Comparison of ENCODE assay signal across 12 cellular contexts in the genomic region with DNA sequence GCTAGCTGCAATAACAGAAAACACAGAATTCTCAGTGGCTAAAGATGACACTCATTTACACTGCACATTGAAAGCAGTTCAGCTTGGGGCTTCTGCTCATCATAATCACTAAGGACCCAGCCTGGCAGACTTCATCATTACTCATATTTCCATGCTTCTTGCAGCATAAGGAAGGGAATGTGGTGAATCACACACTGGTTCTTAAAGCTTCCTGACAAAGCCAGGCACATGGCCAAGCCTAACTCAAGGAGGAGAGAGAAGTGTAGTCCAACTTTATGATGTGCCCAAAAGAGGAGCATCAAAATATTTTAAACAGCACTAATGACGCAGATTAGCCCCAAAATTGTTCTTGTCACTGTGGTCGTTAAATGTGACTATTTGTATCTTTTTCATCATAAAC.
A peak's percentile ranks its signal among the peaks of the same experiment; 100 is the strongest.
DNase-seq lines count a peak whose midpoint lies in the region; ATAC-seq and TF ChIP-seq lines count a peak whose summit lies in the region.
"Had no signal": no experiment of that assay in that cellular context is flagged by ENCODE, and none has a peak within 500 bp of the region (broad histone marks: within the 10 kb centered on the region; RNA-seq: fewer than 3 reads in every experiment).

No MANE protein-coding gene starts in this region.

- peak overlapping the region; percentile 80 for H3K27ac Mint-ChIP-seq in chondrocyte (ENCODE audit: unreplicated experiment)
- H3K27ac Mint-ChIP-seq in activated T-helper 1 cell treated with anti-CD3 and anti-CD28 coated beads, Interleukin-12 subunit alpha, Interleukin-12 subunit beta, Interleukin-2, Interleukin-4 antibody, amounts not matched to agents 30 ng/mL and 10 ng/mL and 1 ng/mL, durations not matched to agents 14 hours and 24 hours and 36 hours = no peak overlapping the region

- no peak for TF ChIP-seq CTCF in chondrocyte (IDR thresholded peaks at IDR 0.05)

- H3K9me3 Mint-ChIP-seq in chondrocyte (ENCODE audit: low read depth) = no peaks in the 10 kb centered on the region
- no peaks in the 10 kb centered on the region for H3K9me3 Mint-ChIP-seq in activated T-helper 1 cell treated with anti-CD3 and anti-CD28 coated beads, Interleukin-12 subunit alpha, Interleukin-12 subunit beta, Interleukin-2, Interleukin-4 antibody, amounts not matched to agents 30 ng/mL and 10 ng/mL and 1 ng/mL, durations not matched to agents 14 hours and 24 hours and 36 hours

- peak; percentile 36 for DNase-seq in Ammon's horn (ENCODE audit: low spot score)
- peak; percentile 54 for DNase-seq in LoVo (ENCODE audit: low spot score)
- DNase-seq in chondrocyte (ENCODE audit: low spot score) = no peak
- DNase-seq in myocyte (ENCODE audit: low read depth) = peak; percentile 87
- DNase-seq in CD1c-positive myeloid dendritic cell (ENCODE audit: extremely low spot score) = no peak
- DNase-seq in activated T-helper 1 cell treated with anti-CD3 and anti-CD28 coated beads, Interleukin-12 subunit alpha, Interleukin-12 subunit beta, Interleukin-2, Interleukin-4 antibody, amounts not matched to agents 30 ng/mL and 10 ng/mL and 1 ng/mL, durations not matched to agents 14 hours and 24 hours and 36 hours (ENCODE audit: low spot score) = no peak
- no peak for DNase-seq in retina
- DNase-seq: activated naive CD4-positive, alpha-beta T cell treated with anti-CD3 and anti-CD28 coated beads, Interleukin-2, amount 50 U/mL, for 16 hours; DND-41; NCI-H1694 treated with DMSO at 0.1 percent for 48 hours; T-helper 2 cell had no signal

- no peaks in the 10 kb centered on the region for H3K36me3 Mint-ChIP-seq in chondrocyte (ENCODE audit: low read depth)
- no peaks in the 10 kb centered on the region for H3K36me3 Mint-ChIP-seq in activated T-helper 1 cell treated with anti-CD3 and anti-CD28 coated beads, Interleukin-12 subunit alpha, Interleukin-12 subunit beta, Interleukin-2, Interleukin-4 antibody, amounts not matched to agents 30 ng/mL and 10 ng/mL and 1 ng/mL, durations not matched to agents 14 hours and 24 hours and 36 hours (ENCODE audit: low read depth)

- ATAC-seq in GM18517 (IDR thresholded peaks at IDR 0.05; ENCODE audit: unreplicated experiment) = no peak

- intact Hi-C loops in activated T-helper 1 cell treated with anti-CD3 and anti-CD28 coated beads, Interleukin-12 subunit alpha, Interleukin-12 subunit beta, Interleukin-2, Interleukin-4 antibody, amounts not matched to agents 30 ng/mL and 10 ng/mL and 1 ng/mL, durations not matched to agents 14 hours and 24 hours and 36 hours (cut with micrococcal nuclease) = no loop called here

- H3K27me3 Mint-ChIP-seq in chondrocyte (ENCODE audit: low read depth) = no peaks in the 10 kb centered on the region
- H3K27me3 Mint-ChIP-seq in activated T-helper 1 cell treated with anti-CD3 and anti-CD28 coated beads, Interleukin-12 subunit alpha, Interleukin-12 subunit beta, Interleukin-2, Interleukin-4 antibody, amounts not matched to agents 30 ng/mL and 10 ng/mL and 1 ng/mL, durations not matched to agents 14 hours and 24 hours and 36 hours (ENCODE audit: insufficient read depth) = peaks cover 6% of the 10 kb centered on the region

- H3K4me3 Mint-ChIP-seq in chondrocyte (ENCODE audit: unreplicated experiment) = no peak overlapping the region
- H3K4me3 Mint-ChIP-seq in activated T-helper 1 cell treated with anti-CD3 and anti-CD28 coated beads, Interleukin-12 subunit alpha, Interleukin-12 subunit beta, Interleukin-2, Interleukin-4 antibody, amounts not matched to agents 30 ng/mL and 10 ng/mL and 1 ng/mL, durations not matched to agents 14 hours and 24 hours and 36 hours = no peak overlapping the region

- H3K4me1 Mint-ChIP-seq in chondrocyte (ENCODE audit: low read depth) = peaks cover 25% of the 10 kb centered on the region
- H3K4me1 Mint-ChIP-seq in activated T-helper 1 cell treated with anti-CD3 and anti-CD28 coated beads, Interleukin-12 subunit alpha, Interleukin-12 subunit beta, Interleukin-2, Interleukin-4 antibody, amounts not matched to agents 30 ng/mL and 10 ng/mL and 1 ng/mL, durations not matched to agents 14 hours and 24 hours and 36 hours (ENCODE audit: low read depth) = no peaks in the 10 kb centered on the region

Comparison
In these comparisons a context has a peak if more than half of its experiments do, and no peak if none do; other contexts are left out.
1. DNase-seq: peak in Ammon's horn (single experiment), LoVo (single experiment) and myocyte (single experiment); none in chondrocyte (single experiment), CD1c-positive myeloid dendritic cell (single experiment), activated T-helper 1 cell treated with anti-CD3 and anti-CD28 coated beads, Interleukin-12 subunit alpha, Interleukin-12 subunit beta, Interleukin-2, Interleukin-4 antibody, amounts not matched to agents 30 ng/mL and 10 ng/mL and 1 ng/mL, durations not matched to agents 14 hours and 24 hours and 36 hours (single experiment) and retina (single experiment).